9 cellular contexts compared by ENCODE assay signal in genomic region chr14:106694638-106695393, GRCh38.
DNase-seq lines count a peak whose midpoint lies in the region; ATAC-seq and TF ChIP-seq lines count a peak whose summit lies in the region.
"Had no signal": no experiment of that assay in that cellular context is flagged by ENCODE, and none has a peak within 500 bp of the region (broad histone marks: within the 10 kb centered on the region; RNA-seq: fewer than 3 reads in every experiment).

No MANE protein-coding gene starts in this region.

- peaks cover 0 to 8% of the 10 kb centered on the region in 2 donors for H3K27me3 Mint-ChIP-seq in natural killer cell (ENCODE audit: low read depth in 2 of 2)

- H3K79me2 ChIP-seq in GM23248 (ENCODE audit: insufficient read depth): no peaks in the 10 kb centered on the region

- no peak overlapping the region for H3K4me2 ChIP-seq in GM23248 (ENCODE audit: unreplicated experiment)

- H3K27me3 ChIP-seq in GM23248 (replicated peaks; ENCODE audit: insufficient read depth) (no peaks in the 10 kb centered on the region), dorsolateral prefrontal cortex (peaks cover 0 to 40% (median 3%) of the 10 kb centered on the region in 45 donors)

- H3K9me3 Mint-ChIP-seq in natural killer cell: no peaks in the 10 kb centered on the region

- H3K4me3 ChIP-seq in GM23248: no peak overlapping the region
- H3K4me3 ChIP-seq in dorsolateral prefrontal cortex: no peak overlapping the region
- H3K4me3 ChIP-seq: heart left ventricle had no signal

- H3K9me3 ChIP-seq in GM23248 (ENCODE audit: low read depth): no peaks in the 10 kb centered on the region
- H3K9me3 ChIP-seq: heart left ventricle had no signal

- no peaks in the 10 kb centered on the region for H3K4me1 ChIP-seq in GM23248 (ENCODE audit: insufficient read depth)
- H3K4me1 ChIP-seq: heart left ventricle had no signal

- no peak overlapping the region for H3K27ac ChIP-seq in GM23248
- no peak overlapping the region for H3K27ac ChIP-seq in dorsolateral prefrontal cortex
- H3K27ac ChIP-seq: heart left ventricle had no signal

- no peak overlapping the region for H3K4me3 Mint-ChIP-seq in natural killer cell

- H3F3A ChIP-seq in GM23248 (ENCODE audit: insufficient read depth): no peaks in the 10 kb centered on the region

- no peaks in the 10 kb centered on the region for H3K9me2 ChIP-seq in GM23248 (ENCODE audit: insufficient read depth)

- no peak overlapping the region for H2AFZ ChIP-seq in GM23248

- no peaks in the 10 kb centered on the region for H3K36me3 Mint-ChIP-seq in natural killer cell

- in situ Hi-C loops in GM23248 (cut with MboI): no loop called here

- peaks cover 3 to 23% of the 10 kb centered on the region in 2 donors for H3K4me1 Mint-ChIP-seq in natural killer cell

- ATAC-seq in GM19395 (IDR thresholded peaks at IDR 0.05; ENCODE audit: unreplicated experiment): peak; percentile 59
- peak; percentile 67 to 84 (median 81) for ATAC-seq in natural killer cell
- ATAC-seq in left lobe of liver: no peak
- ATAC-seq: heart left ventricle had no signal

- DNase-seq in NCI-H2107 treated with DMSO at 0.1 percent for 48 hours (lab: John Stamatoyannopoulos, UW; ENCODE audit: unreplicated experiment) (peak; percentile 37), natural killer cell (peak; percentile 70), GM23248 (no peak), dorsolateral prefrontal cortex (no peak), GF-D8 (lab: John Stamatoyannopoulos, UW) (no peak), left lobe of liver (ENCODE audit: low spot score) (no peak)
- DNase-seq in activated CD8-positive, alpha-beta memory T cell treated with anti-CD3 and anti-CD28 coated beads, Interleukin-2, amount 50 U/mL, for 4 hours: peak; percentile 61

- no peak overlapping the region for H3K9ac ChIP-seq in GM23248

- intact Hi-C loops in natural killer cell (cut with micrococcal nuclease) (no loop called here), dorsolateral prefrontal cortex (cut with DNase I) (no loop called here)

- H3K36me3 ChIP-seq in GM23248 (ENCODE audit: low read depth): no peaks in the 10 kb centered on the region
- H3K36me3 ChIP-seq: heart left ventricle had no signal

- H3K27ac Mint-ChIP-seq in natural killer cell: no peak overlapping the region

- no peaks in the 10 kb centered on the region for H4K20me1 ChIP-seq in GM23248 (ENCODE audit: insufficient read depth)

- WGBS in GM23248 (ENCODE audit: low coverage in 1 of 2, low lambda C conversion rate in 2 of 2, missing lambda C conversion rate in 2 of 2), 2 experiments: 23 to 24% methylated on average over 6 to 19 of the region's 19 CpGs

- TF ChIP-seq CTCF in natural killer cell (IDR thresholded peaks at IDR 0.05): peak; percentile 59
- peak in 2 of 56 donors; percentile 12 to 17 for TF ChIP-seq CTCF in dorsolateral prefrontal cortex (IDR thresholded peaks at IDR 0.05 in 54 of 56, conservative IDR thresholded peaks at IDR 0.05 in 2 of 56; ENCODE audit: low read depth in 1 of 56, partially characterized antibody in 56 of 56)

Comparison
In these comparisons a context has a peak if more than half of its experiments do, and no peak if none do; other contexts are left out.
1. DNase-seq: peak in NCI-H2107 treated with DMSO at 0.1 percent for 48 hours (single experiment), activated CD8-positive, alpha-beta memory T cell treated with anti-CD3 and anti-CD28 coated beads, Interleukin-2, amount 50 U/mL, for 4 hours (single experiment) and natural killer cell (single experiment); none in GM23248 (single experiment), dorsolateral prefrontal cortex (0 of 10), GF-D8 (single experiment) and left lobe of liver (single experiment).